Comparison of ENCODE assay signal across 15 cellular contexts in the genomic region with DNA sequence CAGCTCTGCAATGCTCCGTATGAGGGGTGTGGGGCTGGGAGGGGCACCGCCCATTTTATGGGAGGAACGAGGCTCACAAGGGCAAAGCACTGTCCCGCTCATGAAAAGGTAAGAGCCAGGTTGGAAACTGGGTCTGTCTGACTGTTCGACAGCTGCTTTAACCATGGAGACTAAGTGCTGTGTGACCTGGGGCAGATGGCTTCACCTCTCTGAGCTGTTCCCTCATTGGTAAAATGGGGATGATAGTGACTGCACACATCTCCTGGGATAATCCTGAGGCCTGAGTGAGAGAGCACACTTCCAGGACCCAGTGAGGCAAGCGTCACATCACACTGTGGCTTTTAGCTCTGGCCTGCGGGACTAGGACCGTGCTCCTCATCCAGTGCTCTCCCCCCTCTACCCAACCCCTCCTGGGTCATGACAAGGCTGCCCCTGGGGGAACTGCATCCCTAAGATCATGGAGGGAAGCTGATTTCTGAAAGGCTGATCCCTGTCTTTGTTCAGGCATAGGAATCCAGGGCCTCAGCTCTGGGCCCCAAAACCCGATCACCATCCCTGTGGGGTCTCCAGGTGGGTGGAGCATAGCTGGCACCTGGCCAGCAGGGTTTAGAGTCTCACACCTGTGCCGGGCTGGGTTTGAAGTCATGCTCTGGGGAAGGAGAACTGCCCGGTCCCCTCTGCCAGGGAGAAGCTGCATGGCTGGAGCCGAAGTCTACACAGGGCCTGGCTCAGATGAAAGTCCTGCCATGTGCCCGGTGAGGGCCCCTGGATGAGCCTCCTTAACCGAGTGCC. TPM values are rescaled to one million over a fixed set of nuclear protein-coding genes. Genes with fewer than 3 reads are reported as not detected.
DNase-seq lines count a peak whose midpoint lies in the region; ATAC-seq and TF ChIP-seq lines count a peak whose summit lies in the region.
"Had no signal": no experiment of that assay in that cellular context is flagged by ENCODE, and none has a peak within 500 bp of the region (broad histone marks: within the 10 kb centered on the region; RNA-seq: fewer than 3 reads in every experiment).

No MANE protein-coding gene starts in this region.

- H3K27ac ChIP-seq in osteoblast (ENCODE audit: low read depth, low read length): no peak overlapping the region
- H3K27ac ChIP-seq: C4-2B, KMS-11 had no signal

- H3K9me3 ChIP-seq in NT2/D1 (ENCODE audit: insufficient read depth, low read length) (peaks cover 8% of the 10 kb centered on the region; the same call in 1 of the 2 replicates), osteoblast (ENCODE audit: low read depth, low read length) (no peaks in the 10 kb centered on the region)
- H3K9me3 ChIP-seq: HAP-1 had no signal

- H3K27me3 ChIP-seq in NT2/D1 (ENCODE audit: insufficient read depth, insufficient read length) (no peaks in the 10 kb centered on the region), osteoblast (ENCODE audit: insufficient read depth, low read length) (peaks cover 4% of the 10 kb centered on the region)

- ATAC-seq in HG02610 (IDR thresholded peaks at IDR 0.05; ENCODE audit: unreplicated experiment) (no peak), GM18861 (IDR thresholded peaks at IDR 0.05; ENCODE audit: unreplicated experiment) (no peak)

- peak; percentile 40 for DNase-seq in G401 (ENCODE audit: low spot score)
- no peak for DNase-seq in NT2/D1 (ENCODE audit: low read depth, low spot score)
- DNase-seq in cerebellar cortex (ENCODE audit: low spot score): peak; percentile 21
- peak; percentile 72 for DNase-seq in osteoblast (ENCODE audit: insufficient read length, low spot score, missing footprints)
- DNase-seq in GM13977 (ENCODE audit: low spot score): no peak
- DNase-seq: AML-193; CD4-positive, alpha-beta T cell; GDM1; GOT3 had no signal

- H2AFZ ChIP-seq in osteoblast (ENCODE audit: low read length): no peak overlapping the region

- no peaks in the 10 kb centered on the region for H3K79me2 ChIP-seq in osteoblast (ENCODE audit: insufficient read depth, low read length)

- TF ChIP-seq CTCF in osteoblast (IDR thresholded peaks at IDR 0.05; ENCODE audit: extremely low read depth, low read depth, low read length): no peak
- no peak for TF ChIP-seq CTCF in GM13977 (IDR thresholded peaks at IDR 0.05; ENCODE audit: extremely low read depth, insufficient read depth, missing control alignments)

- H3K4me3 ChIP-seq in NT2/D1 (ENCODE audit: insufficient read length, low read depth): no peak overlapping the region
- H3K4me3 ChIP-seq in osteoblast (ENCODE audit: insufficient read depth, low read length): no peak overlapping the region
- H3K4me3 ChIP-seq: HAP-1 had no signal

- in situ Hi-C loops in G401 (cut with HindIII; ENCODE audit: low sequenced_read_pairs) (no loop called here), GM13977 (cut with MboI; ENCODE audit: low pct_unique_long_range_greater_than_20kb, low sequenced_read_pairs, unreplicated experiment) (no loop called here)

- H3K4me1 ChIP-seq in NT2/D1 (ENCODE audit: insufficient read depth, insufficient read length) (peaks cover 4% of the 10 kb centered on the region), osteoblast (ENCODE audit: insufficient read depth, low read length) (no peaks in the 10 kb centered on the region)
- H3K4me1 ChIP-seq: Caco-2, HAP-1 had no signal

- H3K4me2 ChIP-seq in osteoblast (ENCODE audit: insufficient read depth, low read length): no peak overlapping the region
- H3K4me2 ChIP-seq: KMS-11 had no signal

- no peaks in the 10 kb centered on the region for H3K36me3 ChIP-seq in NT2/D1 (ENCODE audit: insufficient read depth, insufficient read length, low read length)
- H3K36me3 ChIP-seq in osteoblast (ENCODE audit: insufficient read depth, low read length): no peaks in the 10 kb centered on the region
- H3K36me3 ChIP-seq: HAP-1 had no signal

- H3K9ac ChIP-seq in NT2/D1 (ENCODE audit: insufficient read length, low read depth): peak overlapping the region; percentile 10
- H3K9ac ChIP-seq: KMS-11 had no signal

- no peaks in the 10 kb centered on the region for H4K20me1 ChIP-seq in osteoblast (ENCODE audit: insufficient read depth, low read length)

RNA-seq across cellular contexts. Expression of a gene that starts 21.3 kb away (rescaled TPM):
- total RNA-seq in G401 (2014; rRNA removed; shearing (Covaris generic)): not detected in 2 replicates
- total RNA-seq in osteoblast: not detected in 2 replicates
- total RNA-seq: Caco-2; CD4-positive, alpha-beta T cell had no signal

RNA-seq across cellular contexts. Expression of a gene that starts 22.8 kb away (rescaled TPM):
- not detected in 2 replicates for total RNA-seq in G401 (2014; rRNA removed; shearing (Covaris generic))
- total RNA-seq in osteoblast: not detected in 2 replicates
- total RNA-seq: Caco-2; CD4-positive, alpha-beta T cell had no signal

Comparison
In these comparisons a context has a peak if more than half of its experiments do, and no peak if none do; other contexts are left out.
1. DNase-seq: peak in G401 (single experiment), cerebellar cortex (single experiment) and osteoblast (single experiment); none in NT2/D1 (single experiment) and GM13977 (single experiment).